Comparison of ENCODE assay signal across 17 cellular contexts in the genomic region with DNA sequence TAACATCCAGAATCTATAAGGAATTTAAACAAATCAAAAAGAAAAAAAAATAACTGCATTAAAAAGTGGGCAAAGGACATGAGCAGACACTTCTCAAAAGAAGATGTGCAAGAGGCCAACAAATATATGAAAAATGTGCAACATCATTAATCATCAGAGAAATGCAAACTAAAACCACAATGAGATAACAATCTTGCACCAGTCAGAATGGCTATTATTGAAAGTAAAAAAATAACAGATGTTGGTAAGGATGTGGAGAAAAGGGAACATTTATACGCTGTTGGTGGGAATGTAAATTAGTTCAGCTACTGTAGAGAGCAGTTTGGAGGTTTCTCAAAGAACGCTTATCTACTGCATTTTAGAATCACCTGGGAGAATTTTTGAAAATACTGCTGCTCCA.
"Had no signal": no experiment of that assay in that cellular context is flagged by ENCODE, and none has a peak within 500 bp of the region (broad histone marks: within the 10 kb centered on the region; RNA-seq: fewer than 3 reads in every experiment).

No MANE protein-coding gene starts in this region.

- H3K4me3 ChIP-seq: body of pancreas, right atrium auricular region, skin epidermis, stomach had no signal

- H3K4me1 Mint-ChIP-seq: activated B cell treated with CpG ODN at 0.5 μM for 24 hours; activated CD4-positive, alpha-beta T cell treated with anti-CD3 and anti-CD28 coated beads, Interleukin-2, amount 10 ng/mL, durations not matched to agents 7 days and 5 days; activated naive CD4-positive, alpha-beta T cell treated with anti-CD3 and anti-CD28 coated beads, Interleukin-2, amount 50 U/mL, for 24 hours; central memory CD8-positive, alpha-beta T cell had no signal

- H3K27ac Mint-ChIP-seq: activated B cell treated with CpG ODN at 0.5 μM for 24 hours; activated CD4-positive, alpha-beta T cell treated with anti-CD3 and anti-CD28 coated beads, Interleukin-2, amount 10 ng/mL, durations not matched to agents 7 days and 5 days; activated naive CD4-positive, alpha-beta T cell treated with anti-CD3 and anti-CD28 coated beads, Interleukin-2, amount 50 U/mL, for 24 hours; activated T-helper 2 cell treated with anti-CD3 and anti-CD28 coated beads, Interferon-gamma antibody, Interleukin-2, Interleukin-4, amounts not matched to agents 10 μg/mL and 5 μg/mL and 100 μg/mL, durations not matched to agents 14 hours and 24 hours and 36 hours; natural killer cell treated with Interleukin-12 subunit alpha and Interleukin-12 subunit beta and Interleukin-15 and Interleukin-18, amount 100 ng/mL, for 72 hours had no signal

- H3K9me3 ChIP-seq: body of pancreas, right atrium auricular region, stomach had no signal

- H3K36me3 Mint-ChIP-seq: activated naive CD4-positive, alpha-beta T cell treated with anti-CD3 and anti-CD28 coated beads, Interleukin-2, amount 50 U/mL, for 24 hours had no signal

- DNase-seq: activated B cell treated with CpG ODN at 0.5 μM for 24 hours; activated CD4-positive, alpha-beta T cell treated with anti-CD3 and anti-CD28 coated beads, Interleukin-2, amount 10 ng/mL, durations not matched to agents 7 days and 5 days; activated CD8-positive, alpha-beta memory T cell treated with anti-CD3 and anti-CD28 coated beads for 24 hours; amniotic stem cell; body of pancreas; cortex of kidney; effector CD8-positive, alpha-beta T cell; glutamatergic neuron; nucleus accumbens; stimulated activated CD4-positive, alpha-beta T cell treated with anti-CD3 and anti-CD28 coated beads, Interleukin-4, amount 100 ng/mL, for 4 hours; stomach had no signal

- H3K9me3 Mint-ChIP-seq: activated CD4-positive, alpha-beta T cell treated with anti-CD3 and anti-CD28 coated beads, Interleukin-2, amount 10 ng/mL, durations not matched to agents 7 days and 5 days had no signal

- H3K27me3 Mint-ChIP-seq: activated B cell treated with CpG ODN at 0.5 μM for 24 hours; activated CD4-positive, alpha-beta T cell treated with anti-CD3 and anti-CD28 coated beads, Interleukin-2, amount 10 ng/mL, durations not matched to agents 7 days and 5 days; activated naive CD4-positive, alpha-beta T cell treated with anti-CD3 and anti-CD28 coated beads, Interleukin-2, amount 50 U/mL, for 24 hours; central memory CD8-positive, alpha-beta T cell; natural killer cell treated with Interleukin-12 subunit alpha and Interleukin-12 subunit beta and Interleukin-15 and Interleukin-18, amount 100 ng/mL, for 72 hours had no signal

- H3K27me3 ChIP-seq: body of pancreas, right atrium auricular region, stomach had no signal

- ATAC-seq: body of pancreas; natural killer cell treated with Interleukin-12 subunit alpha and Interleukin-12 subunit beta and Interleukin-15 and Interleukin-18, amount 100 ng/mL, for 72 hours had no signal

- H3K36me3 ChIP-seq: right atrium auricular region, stomach had no signal

- H3K4me3 Mint-ChIP-seq: activated B cell treated with CpG ODN at 0.5 μM for 24 hours; activated CD4-positive, alpha-beta T cell treated with anti-CD3 and anti-CD28 coated beads, Interleukin-2, amount 10 ng/mL, durations not matched to agents 7 days and 5 days; activated naive CD4-positive, alpha-beta T cell treated with anti-CD3 and anti-CD28 coated beads, Interleukin-2, amount 50 U/mL, for 24 hours; central memory CD8-positive, alpha-beta T cell; natural killer cell treated with Interleukin-12 subunit alpha and Interleukin-12 subunit beta and Interleukin-15 and Interleukin-18, amount 100 ng/mL, for 72 hours had no signal

- H3K27ac ChIP-seq: body of pancreas, right atrium auricular region, skin epidermis, stomach had no signal

- H3K4me1 ChIP-seq: body of pancreas, right atrium auricular region, stomach had no signal
